Comparison of ENCODE assay signal across 27 cellular contexts in genomic region chr13:62246581-62246980, GRCh38.
"Had no signal": no experiment of that assay in that cellular context is flagged by ENCODE, and none has a peak within 500 bp of the region (broad histone marks: within the 10 kb centered on the region; RNA-seq: fewer than 3 reads in every experiment).

No MANE protein-coding gene starts in this region.

- H3K4me3 Mint-ChIP-seq: activated B cell treated with CpG ODN at 0.5 μM for 24 hours; activated CD4-positive, alpha-beta T cell treated with anti-CD3 and anti-CD28 coated beads, Interleukin-2, amount 10 ng/mL, durations not matched to agents 24 days and 14 days; activated CD8-positive, alpha-beta memory T cell treated with anti-CD3 and anti-CD28 coated beads, Interleukin-2, amount 10 ng/mL, durations not matched to agents 7 days and 5 days; activated naive CD8-positive, alpha-beta T cell treated with anti-CD3 and anti-CD28 coated beads, Interleukin-2, amount 50 U/mL, for 24 hours; activated T-cell treated with anti-CD3 and anti-CD28 coated beads, Interleukin-2, amount 50 U/mL, for 24 hours; activated T-helper 1 cell treated with anti-CD3 and anti-CD28 coated beads, Interleukin-12 subunit alpha, Interleukin-12 subunit beta, Interleukin-2, Interleukin-4 antibody, amounts not matched to agents 30 ng/mL and 10 ng/mL and 1 ng/mL, durations not matched to agents 14 hours and 24 hours and 36 hours; brain; central memory CD8-positive, alpha-beta T cell; T-cell had no signal

- H3K9me3 ChIP-seq: MG63 had no signal

- ATAC-seq: activated CD8-positive, alpha-beta memory T cell treated with anti-CD3 and anti-CD28 coated beads, Interleukin-2, amount 10 ng/mL, durations not matched to agents 7 days and 5 days; activated naive CD4-positive, alpha-beta T cell treated with anti-CD3 and anti-CD28 coated beads, Interleukin-2, amount 50 U/mL, for 72 hours; activated naive CD8-positive, alpha-beta T cell treated with anti-CD3 and anti-CD28 coated beads, Interleukin-2, amount 50 U/mL, for 24 hours; T-cell had no signal

- H3K27ac ChIP-seq: KMS-11 had no signal

- H3K27me3 Mint-ChIP-seq: activated B cell treated with CpG ODN at 0.5 μM for 24 hours; activated CD4-positive, alpha-beta T cell treated with anti-CD3 and anti-CD28 coated beads, Interleukin-2, amount 10 ng/mL, durations not matched to agents 24 days and 14 days; activated CD8-positive, alpha-beta memory T cell treated with anti-CD3 and anti-CD28 coated beads, Interleukin-2, amount 10 ng/mL, durations not matched to agents 7 days and 5 days; activated naive CD8-positive, alpha-beta T cell treated with anti-CD3 and anti-CD28 coated beads, Interleukin-2, amount 50 U/mL, for 24 hours; activated T-cell treated with anti-CD3 and anti-CD28 coated beads, Interleukin-2, amount 50 U/mL, for 24 hours; brain; central memory CD8-positive, alpha-beta T cell; T-cell had no signal

- H3K36me3 Mint-ChIP-seq: activated CD8-positive, alpha-beta memory T cell treated with anti-CD3 and anti-CD28 coated beads, Interleukin-2, amount 10 ng/mL, durations not matched to agents 7 days and 5 days; activated naive CD4-positive, alpha-beta T cell treated with anti-CD3 and anti-CD28 coated beads, Interleukin-2, amount 50 U/mL, for 72 hours; brain; T-cell had no signal

- H3K9ac ChIP-seq: KMS-11 had no signal

- H3K36me3 ChIP-seq: MG63 had no signal

- DNase-seq: activated B cell treated with CpG ODN at 0.5 μM for 24 hours; activated CD4-positive, alpha-beta T cell treated with anti-CD3 and anti-CD28 coated beads for 1 hour; activated CD4-positive, alpha-beta T cell treated with anti-CD3 and anti-CD28 coated beads, Interleukin-2, amount 10 ng/mL, durations not matched to agents 24 days and 14 days; activated CD4-positive, alpha-beta T cell treated with anti-CD3 and anti-CD28 coated beads, Interleukin-2, amount 50 U/mL, for 48 hours; activated CD8-positive, alpha-beta memory T cell treated with anti-CD3 and anti-CD28 coated beads, Interleukin-2, amount 10 ng/mL, durations not matched to agents 7 days and 5 days; activated effector memory CD4-positive, alpha-beta T cell treated with Interleukin-2 at 50 U/mL for 16 hours; activated naive CD4-positive, alpha-beta T cell; activated naive CD8-positive, alpha-beta T cell treated with anti-CD3 and anti-CD28 coated beads, Interleukin-2, amount 50 U/mL, for 24 hours; activated T-cell treated with anti-CD3 and anti-CD28 coated beads, Interleukin-2, amount 50 U/mL, for 24 hours; MG63; MV-4-11; NCI-H1092 treated with DMSO at 0.1 percent for 48 hours; NCI-H1417 treated with DMSO at 0.1 percent for 48 hours; NCI-H1694 treated with DMSO at 0.1 percent for 48 hours; NCI-H2029 treated with DMSO at 0.1 percent for 48 hours; NCI-H345; NCI-H510A treated with DMSO at 0.1 percent for 48 hours; NCI-H69; SHP77 treated with DMSO at 0.1 percent for 48 hours; T-cell; T-helper 2 cell; T1000 had no signal

- H3K27ac Mint-ChIP-seq: activated B cell treated with CpG ODN at 0.5 μM for 24 hours; activated CD4-positive, alpha-beta T cell treated with anti-CD3 and anti-CD28 coated beads, Interleukin-2, amount 10 ng/mL, durations not matched to agents 24 days and 14 days; activated CD8-positive, alpha-beta memory T cell treated with anti-CD3 and anti-CD28 coated beads, Interleukin-2, amount 10 ng/mL, durations not matched to agents 7 days and 5 days; activated naive CD4-positive, alpha-beta T cell treated with anti-CD3 and anti-CD28 coated beads, Interleukin-2, amount 50 U/mL, for 72 hours; activated naive CD8-positive, alpha-beta T cell treated with anti-CD3 and anti-CD28 coated beads, Interleukin-2, amount 50 U/mL, for 24 hours; activated T-cell treated with anti-CD3 and anti-CD28 coated beads, Interleukin-2, amount 50 U/mL, for 24 hours; activated T-helper 1 cell treated with anti-CD3 and anti-CD28 coated beads, Interleukin-12 subunit alpha, Interleukin-12 subunit beta, Interleukin-2, Interleukin-4 antibody, amounts not matched to agents 30 ng/mL and 10 ng/mL and 1 ng/mL, durations not matched to agents 14 hours and 24 hours and 36 hours; brain; T-cell had no signal

- H3K4me3 ChIP-seq: MG63 had no signal

- H3K4me2 ChIP-seq: KMS-11 had no signal

- H3K27me3 ChIP-seq: MG63 had no signal

- H3K4me1 Mint-ChIP-seq: activated B cell treated with CpG ODN at 0.5 μM for 24 hours; activated CD4-positive, alpha-beta T cell treated with anti-CD3 and anti-CD28 coated beads, Interleukin-2, amount 10 ng/mL, durations not matched to agents 24 days and 14 days; activated CD8-positive, alpha-beta memory T cell treated with anti-CD3 and anti-CD28 coated beads, Interleukin-2, amount 10 ng/mL, durations not matched to agents 7 days and 5 days; activated naive CD8-positive, alpha-beta T cell treated with anti-CD3 and anti-CD28 coated beads, Interleukin-2, amount 50 U/mL, for 24 hours; brain; central memory CD8-positive, alpha-beta T cell; T-cell had no signal
